Comparison of ENCODE assay signal across 15 cellular contexts in genomic region chr13:38866649-38867048, GRCh38.
DNase-seq lines count a peak whose midpoint lies in the region; ATAC-seq and TF ChIP-seq lines count a peak whose summit lies in the region.
"Had no signal": no experiment of that assay in that cellular context is flagged by ENCODE, and none has a peak within 500 bp of the region (broad histone marks: within the 10 kb centered on the region; RNA-seq: fewer than 3 reads in every experiment).

No MANE protein-coding gene starts in this region.

- no peak overlapping the region for H2AFZ ChIP-seq in PC-3 (ENCODE audit: low read length)

- TF ChIP-seq CTCF in PC-3 (conservative IDR thresholded peaks at IDR 0.05; ENCODE audit: low read depth, low read length) (peak; percentile 34), fibroblast of mammary gland (conservative IDR thresholded peaks at IDR 0.05; ENCODE audit: control insufficient read depth, insufficient read depth, low read depth, low read length) (no peak), WTC11 (IDR thresholded peaks at IDR 0.05) (no peak)

- ATAC-seq in PC-3 (peak; percentile 55), GM21447 (IDR thresholded peaks at IDR 0.05; ENCODE audit: unreplicated experiment) (no peak), WTC11 (no peak)
- ATAC-seq: stimulated activated naive B cell treated with anti-CD40 and anti-IgM and Interleukin-4, amounts not matched to agents 10 μg/mL and 1 μg/mL and 100 μg/mL, for 72 hours had no signal

- H3K9ac ChIP-seq in PC-3 (ENCODE audit: low read length): no peak overlapping the region

- CTCF ChIA-PET in PC-3 (lab: Charles Lee) (interaction anchor here (0.7 kb wide), 1 partner anchor 16 kb away, joined by 9 read pairs; no protein-coding TSS in a partner anchor), WTC11 (lab: Charles Lee) (interaction anchor here (0.7 kb wide), 2 partner anchors 335 to 1577 kb away, joined by 3 to 4 read pairs; no protein-coding TSS in a partner anchor)

- no peaks in the 10 kb centered on the region for H3K79me2 ChIP-seq in PC-3 (ENCODE audit: low read length)

- no peaks in the 10 kb centered on the region for H3K4me1 ChIP-seq in PC-3 (ENCODE audit: insufficient read depth, low read length)

- DNase-seq in NCI-H526 (lab: John Stamatoyannopoulos, UW) (peak; percentile 40 to 43), NCI-H526 treated with DMSO at 0.1 percent for 48 hours (lab: John Stamatoyannopoulos, UW) (no peak), PC-3 (peak; percentile 34), fibroblast of mammary gland (ENCODE audit: low read depth) (peak; percentile 11), putamen (ENCODE audit: low spot score) (peak; percentile 3), GOT3 (lab: John Stamatoyannopoulos, UW) (no peak), WTC11 (ENCODE audit: low spot score) (no peak)
- DNase-seq: activated CD4-positive, alpha-beta T cell treated with anti-CD3 and anti-CD28 coated beads, Interleukin-2, amount 50 U/mL, for 1 hour; activated effector memory CD4-positive, alpha-beta T cell treated with anti-CD3 and anti-CD28 coated beads, Interleukin-2, amount 50 U/mL, for 16 hours; DMS79; NK-92 treated with Interleukin-12 subunit alpha and Interleukin-12 subunit beta, amount 100 ng/mL, for 24 hours; stimulated activated CD4-positive, alpha-beta T cell treated with anti-CD3 and anti-CD28 coated beads, Interleukin-4, amount 100 ng/mL, for 1 hour; stimulated activated naive B cell treated with anti-CD40 and anti-IgM and Interleukin-4, amounts not matched to agents 10 μg/mL and 1 μg/mL and 100 μg/mL, for 72 hours; T-helper 1 cell had no signal

- no peaks in the 10 kb centered on the region for H3K27me3 Mint-ChIP-seq in WTC11 (ENCODE audit: low read depth)
- H3K27me3 Mint-ChIP-seq: stimulated activated naive B cell treated with anti-CD40 and anti-IgM and Interleukin-4, amounts not matched to agents 10 μg/mL and 1 μg/mL and 100 μg/mL, for 72 hours had no signal

- no peak overlapping the region for H3K27ac ChIP-seq in PC-3 (ENCODE audit: low read length)

- no peaks in the 10 kb centered on the region for H4K20me1 ChIP-seq in PC-3 (ENCODE audit: low read length)

- BruUV-seq in PC-3 (replicated peaks; lab: Mats Ljungman, UMichigan): no TSS peak

- POLR2A ChIA-PET in PC-3 (lab: Charles Lee; ENCODE audit: unreplicated experiment): no interaction called here
- POLR2A ChIA-PET in WTC11 (lab: Charles Lee): interaction anchor here (0.7 kb wide), 1 partner anchor 89 kb away, joined by 5 read pairs; no protein-coding TSS in a partner anchor

- H3K36me3 ChIP-seq in PC-3 (ENCODE audit: low read depth, low read length): no peaks in the 10 kb centered on the region

- no peaks in the 10 kb centered on the region for H3K9me2 ChIP-seq in PC-3 (replicated peaks; ENCODE audit: low read length)

- H3F3A ChIP-seq in PC-3 (ENCODE audit: low read length, unreplicated experiment): no peaks in the 10 kb centered on the region

- H3K4me3 ChIP-seq in PC-3 (ENCODE audit: low read length): no peak overlapping the region
- no peak overlapping the region for H3K4me3 ChIP-seq in fibroblast of mammary gland (ENCODE audit: control insufficient read depth, low read depth, low read length)

- H3K36me3 Mint-ChIP-seq in WTC11: no peaks in the 10 kb centered on the region
- H3K36me3 Mint-ChIP-seq: stimulated activated naive B cell treated with anti-CD40 and anti-IgM and Interleukin-4, amounts not matched to agents 10 μg/mL and 1 μg/mL and 100 μg/mL, for 72 hours had no signal

- peaks cover 45% of the 10 kb centered on the region for H3K27me3 ChIP-seq in PC-3 (ENCODE audit: low read length)

- H3K9me3 Mint-ChIP-seq in WTC11: no peaks in the 10 kb centered on the region
- H3K9me3 Mint-ChIP-seq: stimulated activated naive B cell treated with anti-CD40 and anti-IgM and Interleukin-4, amounts not matched to agents 10 μg/mL and 1 μg/mL and 100 μg/mL, for 72 hours had no signal

- no peak overlapping the region for H3K4me2 ChIP-seq in PC-3 (ENCODE audit: low read length)

- intact Hi-C loops in PC-3 (cut with micrococcal nuclease): loop anchor here (2.0 kb wide), 2 partner anchors 48 to 150 kb away; no protein-coding TSS in a partner anchor

- H3K4me3 Mint-ChIP-seq in WTC11: no peak overlapping the region
- H3K4me3 Mint-ChIP-seq: stimulated activated naive B cell treated with anti-CD40 and anti-IgM and Interleukin-4, amounts not matched to agents 10 μg/mL and 1 μg/mL and 100 μg/mL, for 72 hours had no signal

- H3K9me3 ChIP-seq in PC-3 (ENCODE audit: low read length): no peaks in the 10 kb centered on the region

- no peak overlapping the region for H3K27ac Mint-ChIP-seq in WTC11
- H3K27ac Mint-ChIP-seq: stimulated activated naive B cell treated with anti-CD40 and anti-IgM and Interleukin-4, amounts not matched to agents 10 μg/mL and 1 μg/mL and 100 μg/mL, for 72 hours had no signal

- H3K4me1 Mint-ChIP-seq in WTC11: no peaks in the 10 kb centered on the region
- H3K4me1 Mint-ChIP-seq: stimulated activated naive B cell treated with anti-CD40 and anti-IgM and Interleukin-4, amounts not matched to agents 10 μg/mL and 1 μg/mL and 100 μg/mL, for 72 hours had no signal

TF ChIP-seq in WTC11, 78 proteins besides CTCF, POLR2A, EP300 and RAD21:
- no peak for TF ChIP-seq FOXP4 (CRISPR knock-in tag; IDR thresholded peaks at IDR 0.05)
- no peak for TF ChIP-seq ZNF396 (CRISPR knock-in tag; IDR thresholded peaks at IDR 0.05; ENCODE audit: borderline replicate concordance)
- no peak for TF ChIP-seq ZBTB43 (CRISPR knock-in tag; IDR thresholded peaks at IDR 0.05)
- no peak for TF ChIP-seq CREB1 (CRISPR knock-in tag; IDR thresholded peaks at IDR 0.05)
- TF ChIP-seq ELF4 (CRISPR knock-in tag; IDR thresholded peaks at IDR 0.05; ENCODE audit: low read depth): no peak

Comparison
In these comparisons a context has a peak if more than half of its experiments do, and no peak if none do; other contexts are left out.
1. DNase-seq: peak in NCI-H526 (2 of 2), PC-3 (single experiment), fibroblast of mammary gland (single experiment) and putamen (single experiment); none in NCI-H526 treated with DMSO at 0.1 percent for 48 hours (single experiment), GOT3 (single experiment) and WTC11 (single experiment).